ENCODE assay signal across 25 cellular contexts in the genomic region with DNA sequence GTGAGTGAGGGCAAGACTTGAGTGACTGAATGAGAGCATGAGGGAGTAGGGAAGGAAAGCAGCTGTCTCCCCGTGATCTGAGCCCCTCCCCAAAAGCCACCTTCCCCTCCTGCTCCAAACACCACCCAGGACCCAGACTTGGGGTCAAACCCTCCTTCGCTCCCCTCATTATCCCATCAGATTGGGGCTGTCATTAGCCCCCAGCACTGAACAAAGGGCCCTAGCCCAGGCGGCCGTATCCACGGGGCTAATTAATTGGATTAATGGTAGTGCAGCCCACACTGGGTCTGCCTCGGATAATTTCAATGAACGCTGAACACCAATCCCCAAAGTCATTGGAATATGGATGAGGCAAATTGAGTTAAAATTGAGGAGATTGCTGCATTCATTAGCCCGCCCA.
"Had no signal": no experiment of that assay in that cellular context is flagged by ENCODE, and none has a peak within 500 bp of the region (broad histone marks: within the 10 kb centered on the region; RNA-seq: fewer than 3 reads in every experiment).

No MANE protein-coding gene starts in this region.

- H3K36me3 ChIP-seq: adrenal gland, breast epithelium, SJCRH30, WERI-Rb-1 had no signal

- H3K4me1 Mint-ChIP-seq: activated naive CD8-positive, alpha-beta T cell treated with anti-CD3 and anti-CD28 coated beads, Interleukin-2, amount 10 ng/mL, durations not matched to agents 7 days and 5 days had no signal

- ATAC-seq: activated CD4-positive, CD25-positive, alpha-beta regulatory T cell treated with anti-CD3 and anti-CD28 coated beads, Interleukin-2, amount 50 U/mL, for 24 hours; activated CD8-positive, alpha-beta T cell treated with anti-CD3 and anti-CD28 coated beads for 36 hours; Panc1 had no signal

- H3K36me3 Mint-ChIP-seq: activated naive CD8-positive, alpha-beta T cell treated with anti-CD3 and anti-CD28 coated beads, Interleukin-2, amount 10 ng/mL, durations not matched to agents 7 days and 5 days had no signal

- H3K27ac ChIP-seq: adrenal gland, breast epithelium, RWPE1, SJCRH30, WERI-Rb-1 had no signal

- H3K4me2 ChIP-seq: SK-N-SH had no signal

- H3K9ac ChIP-seq: SK-N-SH had no signal

- H3K27me3 ChIP-seq: SJCRH30 had no signal

- H3K9me3 ChIP-seq: adrenal gland, breast epithelium, SJCRH30, SK-N-SH had no signal

- H3K9me3 Mint-ChIP-seq: activated CD8-positive, alpha-beta T cell treated with anti-CD3 and anti-CD28 coated beads for 36 hours; activated naive CD8-positive, alpha-beta T cell treated with anti-CD3 and anti-CD28 coated beads, Interleukin-2, amount 10 ng/mL, durations not matched to agents 7 days and 5 days had no signal

- H3K4me1 ChIP-seq: adrenal gland, breast epithelium had no signal

- H3K27ac Mint-ChIP-seq: activated CD8-positive, alpha-beta T cell treated with anti-CD3 and anti-CD28 coated beads for 36 hours; activated naive CD8-positive, alpha-beta T cell treated with anti-CD3 and anti-CD28 coated beads, Interleukin-2, amount 10 ng/mL, durations not matched to agents 7 days and 5 days had no signal

- H3K4me3 Mint-ChIP-seq: activated CD8-positive, alpha-beta T cell treated with anti-CD3 and anti-CD28 coated beads for 36 hours; activated naive CD8-positive, alpha-beta T cell treated with anti-CD3 and anti-CD28 coated beads, Interleukin-2, amount 10 ng/mL, durations not matched to agents 7 days and 5 days had no signal

- DNase-seq: activated CD4-positive, alpha-beta T cell treated with anti-CD3 and anti-CD28 coated beads for 4 hours; activated CD8-positive, alpha-beta memory T cell treated with anti-CD3 and anti-CD28 coated beads, Interleukin-2, amount 50 U/mL, for 4 hours; activated CD8-positive, alpha-beta T cell treated with anti-CD3 and anti-CD28 coated beads for 36 hours; activated naive CD4-positive, alpha-beta T cell treated with anti-CD3 and anti-CD28 coated beads, Interleukin-2, amount 50 U/mL, for 16 hours; activated naive CD8-positive, alpha-beta T cell treated with anti-CD3 and anti-CD28 coated beads, Interleukin-2, amount 10 ng/mL, durations not matched to agents 7 days and 5 days; adrenal gland; anterior cingulate cortex; caudate nucleus; Kasumi-1; NCI-H1105 treated with DMSO at 0.1 percent for 48 hours; NCI-H1930; NCI-H2171; NCI-H2227 treated with DMSO at 0.1 percent for 48 hours; NCI-H774; NK-92 treated with Interleukin-12 subunit alpha and Interleukin-12 subunit beta, amount 100 ng/mL, for 24 hours; OCI-M1; Right ventricle myocardium superior; SJCRH30; SK-N-SH; T-helper 1 cell; WERI-Rb-1 had no signal

- H3K4me3 ChIP-seq: adrenal gland, breast epithelium, SJCRH30 had no signal
